ENCODE assay signal across 36 cellular contexts in genomic region chr1:57696041-57696440, GRCh38.
"Had no signal": no experiment of that assay in that cellular context is flagged by ENCODE, and none has a peak within 500 bp of the region (broad histone marks: within the 10 kb centered on the region; RNA-seq: fewer than 3 reads in every experiment).

No MANE protein-coding gene starts in this region.

- H3K27me3 Mint-ChIP-seq: activated B cell treated with CpG ODN at 0.5 μM for 24 hours; activated CD4-positive, alpha-beta memory T cell treated with anti-CD3 and anti-CD28 coated beads for 36 hours; activated CD4-positive, alpha-beta T cell treated with anti-CD3 and anti-CD28 coated beads, Interleukin-2, amount 10 ng/mL, durations not matched to agents 24 days and 14 days; activated CD8-positive, alpha-beta T cell treated with anti-CD3 and anti-CD28 coated beads for 36 hours; activated naive CD4-positive, alpha-beta T cell treated with anti-CD3 and anti-CD28 coated beads, Interleukin-2, amount 10 ng/mL, durations not matched to agents 7 days and 5 days; activated naive CD8-positive, alpha-beta T cell treated with anti-CD3 and anti-CD28 coated beads, Interleukin-2, amount 10 ng/mL, durations not matched to agents 7 days and 5 days; brain had no signal

- H3K36me3 Mint-ChIP-seq: activated naive CD4-positive, alpha-beta T cell treated with anti-CD3 and anti-CD28 coated beads, Interleukin-2, amount 10 ng/mL, durations not matched to agents 7 days and 5 days; activated naive CD8-positive, alpha-beta T cell; activated naive CD8-positive, alpha-beta T cell treated with anti-CD3 and anti-CD28 coated beads, Interleukin-2, amount 10 ng/mL, durations not matched to agents 7 days and 5 days had no signal

- H3K9me3 ChIP-seq: ascending aorta had no signal

- H3K4me1 Mint-ChIP-seq: activated B cell treated with CpG ODN at 0.5 μM for 24 hours; activated CD4-positive, alpha-beta T cell treated with anti-CD3 and anti-CD28 coated beads, Interleukin-2, amount 10 ng/mL, durations not matched to agents 24 days and 14 days; activated naive CD4-positive, alpha-beta T cell treated with anti-CD3 and anti-CD28 coated beads, Interleukin-2, amount 10 ng/mL, durations not matched to agents 7 days and 5 days; activated naive CD4-positive, alpha-beta T cell treated with anti-CD3 and anti-CD28 coated beads, Interleukin-2, amount 50 U/mL, for 24 hours; activated naive CD8-positive, alpha-beta T cell treated with anti-CD3 and anti-CD28 coated beads, Interleukin-2, amount 10 ng/mL, durations not matched to agents 7 days and 5 days; activated naive CD8-positive, alpha-beta T cell treated with anti-CD3 and anti-CD28 coated beads, Interleukin-2, amount 50 U/mL, for 24 hours; activated T-helper 17 cell treated with anti-CD3 and anti-CD28 coated beads, Interleukin-2, amount 50 U/mL, for 72 hours; brain; central memory CD8-positive, alpha-beta T cell had no signal

- H3K36me3 ChIP-seq: ascending aorta, cardiac muscle cell had no signal

- H3K27me3 ChIP-seq: ascending aorta, cardiac muscle cell had no signal

- H3K27ac Mint-ChIP-seq: activated B cell treated with CpG ODN at 0.5 μM for 24 hours; activated CD4-positive, alpha-beta memory T cell treated with anti-CD3 and anti-CD28 coated beads for 36 hours; activated CD4-positive, alpha-beta T cell treated with anti-CD3 and anti-CD28 coated beads, Interleukin-2, amount 10 ng/mL, durations not matched to agents 24 days and 14 days; activated CD8-positive, alpha-beta T cell treated with anti-CD3 and anti-CD28 coated beads for 36 hours; activated naive CD4-positive, alpha-beta T cell treated with anti-CD3 and anti-CD28 coated beads, Interleukin-2, amount 10 ng/mL, durations not matched to agents 7 days and 5 days; activated naive CD4-positive, alpha-beta T cell treated with anti-CD3 and anti-CD28 coated beads, Interleukin-2, amount 50 U/mL, for 24 hours; activated naive CD8-positive, alpha-beta T cell; activated naive CD8-positive, alpha-beta T cell treated with anti-CD3 and anti-CD28 coated beads, Interleukin-2, amount 10 ng/mL, durations not matched to agents 7 days and 5 days; activated naive CD8-positive, alpha-beta T cell treated with anti-CD3 and anti-CD28 coated beads, Interleukin-2, amount 50 U/mL, for 24 hours; activated T-cell treated with anti-CD3 and anti-CD28 coated beads, Interleukin-2, amount 50 U/mL, for 72 hours; activated T-helper 1 cell treated with anti-CD3 and anti-CD28 coated beads, Interleukin-12 subunit alpha, Interleukin-12 subunit beta, Interleukin-2, Interleukin-4 antibody, amounts not matched to agents 30 ng/mL and 10 ng/mL and 1 ng/mL, durations not matched to agents 14 hours and 24 hours and 36 hours; activated T-helper 17 cell treated with anti-CD3 and anti-CD28 coated beads, Interleukin-2, amount 50 U/mL, for 72 hours; brain; T-helper 1 cell treated with Interleukin-12 subunit alpha and Interleukin-12 subunit beta and Interleukin-4 antibody, amounts not matched to agents 30 μg/mL and 1 μg/mL, for 36 hours; T-helper 2 cell treated with Interferon-gamma antibody and Interleukin-4, amounts not matched to agents 5 μg/mL and 100 μg/mL, for 36 hours had no signal

- H3K27ac ChIP-seq: ascending aorta, cardiac muscle cell, VCaP had no signal

- H3K4me1 ChIP-seq: ascending aorta had no signal

- DNase-seq: activated B cell treated with CpG ODN at 0.5 μM for 24 hours; activated CD4-positive, alpha-beta memory T cell treated with anti-CD3 and anti-CD28 coated beads for 36 hours; activated CD4-positive, alpha-beta T cell treated with anti-CD3 and anti-CD28 coated beads for 4 hours; activated CD4-positive, alpha-beta T cell treated with anti-CD3 and anti-CD28 coated beads, Interleukin-2, amount 10 ng/mL, durations not matched to agents 24 days and 14 days; activated CD4-positive, alpha-beta T cell treated with anti-CD3 and anti-CD28 coated beads, Interleukin-2, amount 50 U/mL, for 1 hour; activated CD4-positive, alpha-beta T cell treated with anti-CD3 and anti-CD28 coated beads, Interleukin-2, amount 50 U/mL, for 4 hours; activated CD4-positive, CD25-positive, alpha-beta regulatory T cell treated with anti-CD3 and anti-CD28 coated beads, Interleukin-2, amount 50 U/mL, for 72 hours; activated CD8-positive, alpha-beta memory T cell treated with anti-CD3 and anti-CD28 coated beads, Interleukin-2, amount 50 U/mL, for 4 hours; activated CD8-positive, alpha-beta T cell treated with anti-CD3 and anti-CD28 coated beads for 36 hours; activated effector memory CD4-positive, alpha-beta T cell treated with anti-CD3 and anti-CD28 coated beads, Interleukin-2, amount 50 U/mL, for 16 hours; activated naive CD4-positive, alpha-beta T cell treated with anti-CD3 and anti-CD28 coated beads, Interleukin-2, amount 10 ng/mL, durations not matched to agents 7 days and 5 days; activated naive CD4-positive, alpha-beta T cell treated with Interleukin-2 at 50 U/mL for 16 hours; activated naive CD8-positive, alpha-beta T cell treated with anti-CD3 and anti-CD28 coated beads, Interleukin-2, amount 10 ng/mL, durations not matched to agents 7 days and 5 days; activated naive CD8-positive, alpha-beta T cell treated with anti-CD3 and anti-CD28 coated beads, Interleukin-2, amount 50 U/mL, for 24 hours; activated T-cell treated with anti-CD3 and anti-CD28 coated beads for 4 hours; activated T-cell treated with anti-CD3 and anti-CD28 coated beads, Interleukin-2, amount 50 U/mL, for 1 hour; activated T-cell treated with anti-CD3 and anti-CD28 coated beads, Interleukin-2, amount 50 U/mL, for 4 hours; activated T-cell treated with anti-CD3 and anti-CD28 coated beads, Interleukin-2, amount 50 U/mL, for 72 hours; amygdala; anterior cingulate cortex; caudate nucleus; SW 1271; T-helper 1 cell; T-helper 2 cell; T-helper 9 cell had no signal

- H3K4me3 Mint-ChIP-seq: activated B cell treated with CpG ODN at 0.5 μM for 24 hours; activated CD4-positive, alpha-beta memory T cell treated with anti-CD3 and anti-CD28 coated beads for 36 hours; activated CD4-positive, alpha-beta T cell treated with anti-CD3 and anti-CD28 coated beads, Interleukin-2, amount 10 ng/mL, durations not matched to agents 24 days and 14 days; activated CD8-positive, alpha-beta T cell treated with anti-CD3 and anti-CD28 coated beads for 36 hours; activated naive CD4-positive, alpha-beta T cell treated with anti-CD3 and anti-CD28 coated beads, Interleukin-2, amount 10 ng/mL, durations not matched to agents 7 days and 5 days; activated naive CD4-positive, alpha-beta T cell treated with anti-CD3 and anti-CD28 coated beads, Interleukin-2, amount 50 U/mL, for 24 hours; activated naive CD8-positive, alpha-beta T cell; activated naive CD8-positive, alpha-beta T cell treated with anti-CD3 and anti-CD28 coated beads, Interleukin-2, amount 10 ng/mL, durations not matched to agents 7 days and 5 days; activated naive CD8-positive, alpha-beta T cell treated with anti-CD3 and anti-CD28 coated beads, Interleukin-2, amount 50 U/mL, for 24 hours; activated T-cell treated with anti-CD3 and anti-CD28 coated beads, Interleukin-2, amount 50 U/mL, for 4 hours; activated T-cell treated with anti-CD3 and anti-CD28 coated beads, Interleukin-2, amount 50 U/mL, for 72 hours; activated T-helper 1 cell treated with anti-CD3 and anti-CD28 coated beads, Interleukin-12 subunit alpha, Interleukin-12 subunit beta, Interleukin-2, Interleukin-4 antibody, amounts not matched to agents 30 ng/mL and 10 ng/mL and 1 ng/mL, durations not matched to agents 14 hours and 24 hours and 36 hours; activated T-helper 17 cell treated with anti-CD3 and anti-CD28 coated beads, Interleukin-2, amount 50 U/mL, for 72 hours; brain; central memory CD8-positive, alpha-beta T cell; T-helper 1 cell treated with Interleukin-12 subunit alpha and Interleukin-12 subunit beta and Interleukin-4 antibody, amounts not matched to agents 30 μg/mL and 1 μg/mL, for 36 hours; T-helper 2 cell treated with Interferon-gamma antibody and Interleukin-4, amounts not matched to agents 5 μg/mL and 100 μg/mL, for 36 hours had no signal

- H3K4me3 ChIP-seq: ascending aorta, cardiac muscle cell had no signal
